Comparison of ENCODE assay signal across 7 cellular contexts in genomic region chr6:29967379-29968010, GRCh38. TPM values are rescaled to one million over a fixed set of nuclear protein-coding genes. Genes with fewer than 3 reads are reported as not detected.
DNase-seq lines count a peak whose midpoint lies in the region; ATAC-seq and TF ChIP-seq lines count a peak whose summit lies in the region.

No MANE protein-coding gene starts in this region.

- H3K79me2 ChIP-seq in mammary epithelial cell (ENCODE audit: insufficient read depth, low read length) = peaks cover 3% of the 10 kb centered on the region

- peaks cover 6% of the 10 kb centered on the region for H3K27me3 Mint-ChIP-seq in osteocyte (ENCODE audit: unreplicated experiment)

- no peaks in the 10 kb centered on the region for H3K36me3 Mint-ChIP-seq in osteocyte (ENCODE audit: unreplicated experiment)

- peak overlapping the region; percentile 29 for H3K4me2 ChIP-seq in mammary epithelial cell (ENCODE audit: insufficient read depth, low read depth, low read length)

- no peak overlapping the region for H3K9ac ChIP-seq in mammary epithelial cell (ENCODE audit: insufficient read depth, low read length)

- H3K27ac Mint-ChIP-seq in osteocyte (ENCODE audit: unreplicated experiment) = peak overlapping the region; percentile 95

- no peak overlapping the region for H3K4me3 Mint-ChIP-seq in osteocyte (ENCODE audit: unreplicated experiment)

- H3K27me3 ChIP-seq in mammary epithelial cell (ENCODE audit: insufficient read depth, low read length) (no peaks in the 10 kb centered on the region), ovary (no peaks in the 10 kb centered on the region)

- H3K4me3 ChIP-seq in mammary epithelial cell (replicated peaks in 1 of 3; ENCODE audit: insufficient read depth in 1 of 3, low read depth in 2 of 3, low read length in 3 of 3) (no peak overlapping the region), ovary (no peak overlapping the region)

- H3K9me3 Mint-ChIP-seq in osteocyte (ENCODE audit: unreplicated experiment) = no peaks in the 10 kb centered on the region

- TF ChIP-seq EP300 in ovary (IDR thresholded peaks at IDR 0.05) = no peak

- DNase-seq in GF-D8 (lab: John Stamatoyannopoulos, UW) = peak; percentile 33
- peak; percentile 82 for DNase-seq in NCI-H2029 (lab: John Stamatoyannopoulos, UW)
- DNase-seq in mammary epithelial cell = peak; percentile 60
- no peak for DNase-seq in osteocyte (ENCODE audit: extremely low spot score, unreplicated experiment)
- DNase-seq in ovary = no peak
- DNase-seq in D341Med (ENCODE audit: low spot score) = no peak

- TF ChIP-seq CTCF in mammary epithelial cell (conservative IDR thresholded peaks at IDR 0.05 in 1 of 2, IDR thresholded peaks at IDR 0.05 in 1 of 2; ENCODE audit: extremely low read depth in 1 of 2, insufficient read depth in 1 of 2, low read depth in 1 of 2, low read length in 2 of 2) (peak in 1 of 2 donors; percentile 35), osteocyte (IDR thresholded peaks at IDR 0.05) (peak; percentile 38), ovary (IDR thresholded peaks at IDR 0.05) (no peak)

- BruUV-seq in mammary epithelial cell (replicated peaks; lab: Mats Ljungman, UMichigan) = TSS peak; percentile 41

- H2AFZ ChIP-seq in mammary epithelial cell (ENCODE audit: low read depth, low read length) = no peak overlapping the region

- no peak for ATAC-seq in HG02759 (IDR thresholded peaks at IDR 0.05; ENCODE audit: unreplicated experiment)

- H3K4me1 ChIP-seq in mammary epithelial cell (ENCODE audit: insufficient read depth, low read length) (peaks cover 39% of the 10 kb centered on the region), ovary (ENCODE audit: insufficient read depth) (no peaks in the 10 kb centered on the region)

- TF ChIP-seq POLR2A in ovary (IDR thresholded peaks at IDR 0.05) = no peak

- H3K27ac ChIP-seq in mammary epithelial cell (ENCODE audit: insufficient read depth, low read depth, low read length) = no peak overlapping the region
- no peak overlapping the region for H3K27ac ChIP-seq in ovary

- CTCF ChIA-PET in mammary epithelial cell (lab: Charles Lee; ENCODE audit: low non-redundant PET) = interaction anchor here (0.6 kb wide), 2 partner anchors 50 to 112 kb away, joined by 4 to 11 read pairs; no protein-coding TSS in a partner anchor

- H3K9me3 ChIP-seq in mammary epithelial cell (replicated peaks; ENCODE audit: insufficient read depth, low read length) = no peaks in the 10 kb centered on the region
- H3K9me3 ChIP-seq in ovary = no peaks in the 10 kb centered on the region

- dilution Hi-C loops in mammary epithelial cell (cut with HindIII; ENCODE audit: low sequenced_read_pairs) = no loop called here

- 62% methylated on average over 3 of the region's 4 CpGs for WGBS in mammary epithelial cell (ENCODE audit: low coverage, missing lambda C conversion rate)
- 44 to 57% (median 50%) methylated on average over 4 of the region's 4 CpGs for WGBS in ovary, 3 donors

- in situ Hi-C loops in mammary epithelial cell (cut with MboI; ENCODE audit: low sequenced_read_pairs in 2 of 2) = no loop called here

- peaks cover 42% of the 10 kb centered on the region for H3K4me1 Mint-ChIP-seq in osteocyte (ENCODE audit: unreplicated experiment)

- intact Hi-C loops in mammary epithelial cell (cut with micrococcal nuclease) = loop anchor here (1.0 to 5.0 kb wide), 4 partner anchors 80 to 135 kb away; partner anchors contain the start of gene RNF39
- intact Hi-C loops in ovary (cut with DNase I) = loop anchor here in 1 of 4 donors (5.0 kb wide), 1 partner anchor 1655 kb away; the partner anchor contains the start of gene PRRC2A

- H3K36me3 ChIP-seq in mammary epithelial cell (ENCODE audit: insufficient read depth, low read length) (no peaks in the 10 kb centered on the region), ovary (no peaks in the 10 kb centered on the region)

- no peaks in the 10 kb centered on the region for H4K20me1 ChIP-seq in mammary epithelial cell (ENCODE audit: insufficient read depth, low read length)

RNA-seq across cellular contexts. Expression of gene HLA-A, which starts 25.2 kb away (rescaled TPM):
- total RNA-seq in mammary epithelial cell (100 to 1,000 TPM; 217 to 345 TPM), osteocyte (293 and 316 TPM in 2 replicates), ovary (100 to 1,000 TPM; 269 to 430 (median 310) TPM)
- polyA plus RNA-seq in mammary epithelial cell (291 TPM), ovary (100 to 1,000 TPM; 511 to 543 TPM)
- 188 TPM for polyA minus RNA-seq in mammary epithelial cell

Comparison
In these comparisons a context has a peak if more than half of its experiments do, and no peak if none do; other contexts are left out.
1. DNase-seq: peak in GF-D8 (single experiment), NCI-H2029 (single experiment) and mammary epithelial cell (single experiment); none in osteocyte (single experiment), ovary (0 of 5) and D341Med (single experiment).